Comparison of ENCODE assay signal across 15 cellular contexts in genomic region chr14:75928587-75929230, GRCh38. TPM values are rescaled to one million over a fixed set of nuclear protein-coding genes. Genes with fewer than 3 reads are reported as not detected.
A peak's percentile ranks its signal among the peaks of the same experiment; 100 is the strongest.
DNase-seq lines count a peak whose midpoint lies in the region; ATAC-seq, FAIRE-seq and TF ChIP-seq lines count a peak whose summit lies in the region.
"Had no signal": no experiment of that assay in that cellular context is flagged by ENCODE, and none has a peak within 500 bp of the region (broad histone marks: within the 10 kb centered on the region; RNA-seq: fewer than 3 reads in every experiment).

No MANE protein-coding gene starts in this region.

- POLR2A ChIA-PET in naive thymus-derived CD4-positive, alpha-beta T cell (lab: Charles Lee) = no interaction called here

- H3K9me3 ChIP-seq in adipocyte (ENCODE audit: control insufficient read depth, low read length) (no peaks in the 10 kb centered on the region), testis (no peaks in the 10 kb centered on the region)
- H3K9me3 ChIP-seq in naive thymus-derived CD4-positive, alpha-beta T cell (ENCODE audit: control insufficient read depth in 2 of 3, low read length in 3 of 3) = no peaks in the 10 kb centered on the region

- peaks cover 6% of the 10 kb centered on the region for H3K36me3 ChIP-seq in adipocyte (ENCODE audit: control insufficient read depth, insufficient read depth, low read length, severe bottlenecking)
- no peaks in the 10 kb centered on the region for H3K36me3 ChIP-seq in testis (ENCODE audit: low read depth, missing control alignments)
- no peaks in the 10 kb centered on the region for H3K36me3 ChIP-seq in naive thymus-derived CD4-positive, alpha-beta T cell (ENCODE audit: control insufficient read depth in 2 of 3, insufficient read depth in 3 of 3, low read length in 3 of 3)
- H3K36me3 ChIP-seq: cardiac muscle cell had no signal

- no peak for FAIRE-seq in frontal cortex (lab: Jason Lieb, UNC)
- FAIRE-seq: GM12878 had no signal

- DNase-seq in GM03348 (ENCODE audit: low spot score) (peak; percentile 14), adipocyte (ENCODE audit: low read depth) (peak; percentile 24), frontal cortex (ENCODE audit: low spot score in 2 of 2) (peak; percentile 30 to 31), sciatic nerve (ENCODE audit: low spot score) (no peak), testis (no peak), NCI-H1105 treated with DMSO at 0.1 percent for 48 hours (lab: John Stamatoyannopoulos, UW) (no peak), T-helper 1 cell (no peak)
- DNase-seq in naive thymus-derived CD4-positive, alpha-beta T cell = no peak
- DNase-seq: activated gamma-delta T cell; NCI-H1417; SIG-M5; stimulated activated CD4-positive, alpha-beta T cell treated with anti-CD3 and anti-CD28 coated beads, Interleukin-2, amount 100 ng/mL, for 24 hours had no signal

- peak overlapping the region; percentile 12 for H3K9ac ChIP-seq in adipocyte (ENCODE audit: low read length)
- H3K9ac ChIP-seq: BLaER1 had no signal

- H3K27me3 ChIP-seq in adipocyte (replicated peaks; ENCODE audit: control insufficient read depth, insufficient read depth, low read length) = no peaks in the 10 kb centered on the region
- H3K27me3 ChIP-seq in testis = no peaks in the 10 kb centered on the region
- no peaks in the 10 kb centered on the region for H3K27me3 ChIP-seq in naive thymus-derived CD4-positive, alpha-beta T cell (ENCODE audit: control insufficient read depth in 2 of 2, insufficient read depth in 2 of 2, low read length in 2 of 2)
- H3K27me3 ChIP-seq: BLaER1, cardiac muscle cell had no signal

- H3K27ac Mint-ChIP-seq in naive thymus-derived CD4-positive, alpha-beta T cell = no peak overlapping the region

- H3K4me1 ChIP-seq in adipocyte (ENCODE audit: control insufficient read depth, insufficient read depth, low read length) (no peaks in the 10 kb centered on the region), testis (no peaks in the 10 kb centered on the region)
- no peaks in the 10 kb centered on the region for H3K4me1 ChIP-seq in naive thymus-derived CD4-positive, alpha-beta T cell (ENCODE audit: control insufficient read depth in 2 of 2, insufficient read depth in 2 of 2, low read length in 2 of 2)

- peaks cover 0 to 22% (median 0%) of the 10 kb centered on the region in 5 donors for H3K36me3 Mint-ChIP-seq in naive thymus-derived CD4-positive, alpha-beta T cell

- CTCF ChIA-PET in naive thymus-derived CD4-positive, alpha-beta T cell (lab: Charles Lee) = interaction anchor here (0.6 kb wide), 1 partner anchor 646 kb away, joined by 3 read pairs; no protein-coding TSS in a partner anchor

- peaks cover 0 to 2% (median 0%) of the 10 kb centered on the region in 7 donors for H3K4me1 Mint-ChIP-seq in naive thymus-derived CD4-positive, alpha-beta T cell

- H3K4me3 Mint-ChIP-seq in naive thymus-derived CD4-positive, alpha-beta T cell = no peak overlapping the region

- intact Hi-C loops in sciatic nerve (cut with DNase I) = no loop called here
- intact Hi-C loops in testis (cut with DNase I; ENCODE audit: low total_unique reads) = no loop called here
- intact Hi-C loops in naive thymus-derived CD4-positive, alpha-beta T cell (cut with micrococcal nuclease) = no loop called here

- no peaks in the 10 kb centered on the region for H3K27me3 Mint-ChIP-seq in naive thymus-derived CD4-positive, alpha-beta T cell

- H3K27ac ChIP-seq in testis = no peak overlapping the region
- no peak overlapping the region for H3K27ac ChIP-seq in naive thymus-derived CD4-positive, alpha-beta T cell (ENCODE audit: low read depth, low read length)
- H3K27ac ChIP-seq: BLaER1 had no signal

- H3K4me3 ChIP-seq in adipocyte (ENCODE audit: low read length) (peak overlapping the region; percentile 60), testis (no peak overlapping the region)
- H3K4me3 ChIP-seq in naive thymus-derived CD4-positive, alpha-beta T cell (ENCODE audit: low read length) = no peak overlapping the region
- H3K4me3 ChIP-seq: BLaER1, cardiac muscle cell, GM12878 had no signal

- no peak for TF ChIP-seq POLR2A in testis (IDR thresholded peaks at IDR 0.05)

- no peak for TF ChIP-seq CTCF in testis (IDR thresholded peaks at IDR 0.05)

- peak; percentile 44 for ATAC-seq in sciatic nerve
- ATAC-seq in naive thymus-derived CD4-positive, alpha-beta T cell = no peak
- ATAC-seq: GM12878 had no signal

- no peaks in the 10 kb centered on the region for H3K9me3 Mint-ChIP-seq in naive thymus-derived CD4-positive, alpha-beta T cell

- WGBS in testis, 2 donors = 51 to 58% methylated on average over 9 of the region's 9 CpGs

RNA-seq across cellular contexts. Expression of gene TGFB3, which starts 53.1 kb away (rescaled TPM):
- total RNA-seq in frontal cortex = 19.2 TPM
- 31.7 TPM for total RNA-seq in sciatic nerve
- total RNA-seq in testis = 10 to 100 TPM in 1 of 2 donors, 1 to 10 TPM in 1; 9.4 to 15.2 TPM
- 18.0 TPM for polyA plus RNA-seq in testis (ENCODE audit: insufficient read depth, low read depth, low replicate concordance)
- total RNA-seq in naive thymus-derived CD4-positive, alpha-beta T cell = 10 to 100 TPM in 3 of 5 experiments, 1 to 10 TPM in 2; 2.2 to 14.3 (median 10.1) TPM
- under 1 TPM in 1 of 2 donors, not detected in 1; 0.58 TPM for polyA plus RNA-seq in naive thymus-derived CD4-positive, alpha-beta T cell

RNA-seq across cellular contexts. Expression of gene IFT43, which starts 56.9 kb away (rescaled TPM):
- total RNA-seq in frontal cortex = 31.8 TPM
- 33.8 TPM for total RNA-seq in sciatic nerve
- 10 to 100 TPM; 55.1 to 68.4 TPM for total RNA-seq in testis
- polyA plus RNA-seq in testis (ENCODE audit: insufficient read depth, low read depth, low replicate concordance) = 85.4 TPM
- 10 to 100 TPM in 4 of 5 experiments, 1 to 10 TPM in 1; 4.6 to 16.9 (median 15.4) TPM for total RNA-seq in naive thymus-derived CD4-positive, alpha-beta T cell
- polyA plus RNA-seq in naive thymus-derived CD4-positive, alpha-beta T cell = 10 to 100 TPM; 13.7 to 19.1 TPM

Comparison
In these comparisons a context has a peak if more than half of its experiments do, and no peak if none do; other contexts are left out.
1. DNase-seq: peak in GM03348 (single experiment), adipocyte (single experiment) and frontal cortex (2 of 2); none in sciatic nerve (single experiment), testis (single experiment), NCI-H1105 treated with DMSO at 0.1 percent for 48 hours (single experiment), T-helper 1 cell (0 of 5) and naive thymus-derived CD4-positive, alpha-beta T cell (0 of 9).